ENCODE assay signal across 22 cellular contexts in the genomic region with DNA sequence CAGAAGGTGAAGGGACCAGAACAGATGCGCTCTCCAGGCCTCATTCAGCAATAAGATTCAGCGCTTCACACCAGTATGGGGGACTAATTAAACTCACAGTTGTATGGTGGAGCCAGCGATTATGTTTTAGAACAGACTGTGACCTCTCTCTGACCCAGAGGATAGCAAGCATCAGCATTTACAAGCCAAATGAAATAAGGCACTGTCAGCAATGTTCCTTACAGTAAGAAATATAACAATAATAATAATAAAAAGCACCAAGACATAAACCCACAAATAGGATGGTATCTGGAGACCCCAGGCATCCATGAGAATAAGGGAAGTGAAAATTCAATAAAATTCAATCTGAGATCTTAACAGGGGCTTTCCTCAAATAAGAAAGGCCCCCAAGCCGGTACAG. TPM values are rescaled to one million over a fixed set of nuclear protein-coding genes. Genes with fewer than 3 reads are reported as not detected.
"Had no signal": no experiment of that assay in that cellular context is flagged by ENCODE, and none has a peak within 500 bp of the region (broad histone marks: within the 10 kb centered on the region; RNA-seq: fewer than 3 reads in every experiment).

No MANE protein-coding gene starts in this region.

- DNase-seq: KBM-7, MV-4-11, NCI-H1048, NCI-H1105, NCI-H1417, NCI-H1436 treated with DMSO at 0.1 percent for 48 hours, NCI-H187, NCI-H2029, NCI-H2081 treated with DMSO at 0.1 percent for 48 hours, NCI-H226, NCI-H446, NCI-H510A, NCI-H526 treated with DMSO at 0.1 percent for 48 hours, NCI-H774, Right ventricle myocardium superior, RPMI8226, SIG-M5, T-helper 2 cell had no signal

- H3K4me3 ChIP-seq: SJSA1, SK-N-MC had no signal

- H3K27ac ChIP-seq: SJSA1, SK-N-MC had no signal

- H3K4me1 ChIP-seq: SJSA1 had no signal

- H3K9me3 ChIP-seq: SJSA1 had no signal

- H3K27me3 ChIP-seq: SJSA1 had no signal

- H3K4me3 Mint-ChIP-seq: IgD-negative memory B cell had no signal

- H3K27ac Mint-ChIP-seq: IgD-negative memory B cell had no signal

- H3K36me3 ChIP-seq: SJSA1 had no signal

- H3K4me1 Mint-ChIP-seq: IgD-negative memory B cell had no signal

- FAIRE-seq: RCC 7860 had no signal

RNA-seq across cellular contexts. Expression of a gene that starts 6.9 kb away (rescaled TPM):
- polyA plus RNA-seq: IgD-negative memory B cell had no signal
